In genomic region chr11:68099474-68100405, GRCh38 we compare ENCODE assay signal across 8 cellular contexts. TPM values are rescaled to one million over a fixed set of nuclear protein-coding genes. Genes with fewer than 3 reads are reported as not detected.
DNase-seq lines count a peak whose midpoint lies in the region; ATAC-seq, FAIRE-seq and TF ChIP-seq lines count a peak whose summit lies in the region.

No MANE protein-coding gene starts in this region.

- peak overlapping the region; percentile 52 to 74 (median 66) for H3K27ac ChIP-seq in pancreas

- peak; percentile 67 for DNase-seq in NCI-H2107 treated with DMSO at 0.1 percent for 48 hours (lab: John Stamatoyannopoulos, UW; ENCODE audit: unreplicated experiment)
- no peak for DNase-seq in NCI-H2107 (lab: John Stamatoyannopoulos, UW)
- peak; percentile 99 for DNase-seq in OCI-M1 (lab: John Stamatoyannopoulos, UW)
- peak; percentile 12 for DNase-seq in central memory CD4-positive, alpha-beta T cell
- DNase-seq in pancreas: peak; percentile 79 to 92 (median 85)
- DNase-seq in Kasumi-1 (lab: John Stamatoyannopoulos, UW): no peak
- no peak for DNase-seq in activated effector memory CD4-positive, alpha-beta T cell treated with Interleukin-2 at 50 U/mL for 16 hours

- ATAC-seq in pancreas (peak; percentile 86 to 92 (median 88)), GM21515 (IDR thresholded peaks at IDR 0.05; ENCODE audit: unreplicated experiment) (no peak)

- peaks cover 30 to 70% (median 61%) of the 10 kb centered on the region in 3 donors for H3K4me1 ChIP-seq in pancreas

- no peaks in the 10 kb centered on the region for H3K9me3 ChIP-seq in pancreas

- WGBS in pancreas, 2 donors: 10 to 12% methylated on average over 12 of the region's 12 CpGs

- H3K4me3 ChIP-seq in pancreas: peak overlapping the region in 2 of 4 donors; percentile 2 to 5

- intact Hi-C loops in pancreas (cut with DNase I): no loop called here

- no peak for TF ChIP-seq CTCF in pancreas (IDR thresholded peaks at IDR 0.05)

- H3K27me3 ChIP-seq in pancreas: no peaks in the 10 kb centered on the region

- no peak for FAIRE-seq in pancreas (lab: Jason Lieb, UNC)

- no peaks in the 10 kb centered on the region for H3K36me3 ChIP-seq in pancreas

RNA-seq across cellular contexts. Expression of gene CHKA, which starts 21.4 kb away (rescaled TPM):
- total RNA-seq in pancreas: 10 to 100 TPM; 17.4 to 37.2 (median 26.8) TPM
- polyA plus RNA-seq in pancreas: 100 to 1,000 TPM in 1 of 2 donors, 10 to 100 TPM in 1; 63.1 to 110 TPM

Comparison
In these comparisons a context has a peak if more than half of its experiments do, and no peak if none do; other contexts are left out.
1. DNase-seq: peak in NCI-H2107 treated with DMSO at 0.1 percent for 48 hours (single experiment), OCI-M1 (single experiment), central memory CD4-positive, alpha-beta T cell (single experiment) and pancreas (6 of 6); none in NCI-H2107 (single experiment), Kasumi-1 (0 of 2) and activated effector memory CD4-positive, alpha-beta T cell treated with Interleukin-2 at 50 U/mL for 16 hours (single experiment).